In the genomic region with DNA sequence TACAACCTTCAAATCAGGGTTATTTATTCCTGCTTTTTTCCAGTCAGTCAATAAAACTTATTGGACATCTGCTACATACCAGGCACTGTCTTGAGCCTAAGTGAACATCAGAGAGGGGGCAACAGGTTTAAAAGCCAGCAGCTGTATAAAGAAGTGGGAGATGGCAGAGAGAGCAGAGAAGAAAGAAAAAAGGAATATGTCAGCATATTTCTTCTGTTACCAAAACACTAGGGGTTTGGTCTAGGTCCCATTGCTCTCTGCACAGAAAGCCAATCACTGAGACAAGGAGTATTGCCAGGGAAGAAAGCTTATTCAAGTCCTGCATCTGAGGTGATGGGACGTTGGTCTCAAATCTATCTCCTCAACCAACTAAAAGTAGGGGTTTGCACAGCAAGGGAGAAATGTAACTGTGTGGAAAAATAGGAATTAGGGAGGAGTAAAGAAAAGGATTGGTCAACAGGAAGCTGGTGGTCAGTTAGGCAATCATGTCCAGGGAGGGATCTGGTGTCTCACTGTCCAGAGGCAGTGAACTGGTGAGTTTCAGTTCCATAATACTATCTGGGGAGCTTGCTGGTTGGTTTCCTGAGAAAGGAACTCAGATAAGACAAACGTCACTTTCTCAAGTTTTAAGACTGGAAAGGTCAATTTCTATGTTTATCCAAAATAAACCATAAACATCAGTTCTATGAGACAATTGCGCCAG, we compare ENCODE assay signal across 19 cellular contexts.
DNase-seq lines count a peak whose midpoint lies in the region; ATAC-seq and TF ChIP-seq lines count a peak whose summit lies in the region.
"Had no signal": no experiment of that assay in that cellular context is flagged by ENCODE, and none has a peak within 500 bp of the region (broad histone marks: within the 10 kb centered on the region; RNA-seq: fewer than 3 reads in every experiment).

No MANE protein-coding gene starts in this region.

- in situ Hi-C loops in G401 (cut with HindIII; ENCODE audit: low sequenced_read_pairs) = no loop called here

- no peaks in the 10 kb centered on the region for H3K27me3 Mint-ChIP-seq in activated CD8-positive, alpha-beta T cell treated with anti-CD3 and anti-CD28 coated beads, Interleukin-2, amount 10 ng/mL, durations not matched to agents 7 days and 5 days (ENCODE audit: low read depth)
- peaks cover 7% of the 10 kb centered on the region for H3K27me3 Mint-ChIP-seq in activated CD4-positive, alpha-beta memory T cell treated with anti-CD3 and anti-CD28 coated beads for 36 hours

- no peaks in the 10 kb centered on the region for H3K9me3 ChIP-seq in uterus

- peaks cover 40% of the 10 kb centered on the region for H3K9me3 Mint-ChIP-seq in activated CD8-positive, alpha-beta T cell treated with anti-CD3 and anti-CD28 coated beads, Interleukin-2, amount 10 ng/mL, durations not matched to agents 7 days and 5 days (ENCODE audit: insufficient read depth)
- H3K9me3 Mint-ChIP-seq in activated CD4-positive, alpha-beta memory T cell treated with anti-CD3 and anti-CD28 coated beads for 36 hours = peaks cover 28% of the 10 kb centered on the region

- no peak for ATAC-seq in activated CD8-positive, alpha-beta T cell treated with anti-CD3 and anti-CD28 coated beads, Interleukin-2, amount 10 ng/mL, durations not matched to agents 7 days and 5 days
- ATAC-seq: gastroesophageal sphincter, lower lobe of right lung had no signal

- H3K27me3 ChIP-seq in uterus = no peaks in the 10 kb centered on the region
- H3K27me3 ChIP-seq: gastroesophageal sphincter had no signal

- peak overlapping the region; percentile 86 for H3K27ac Mint-ChIP-seq in activated CD8-positive, alpha-beta T cell treated with anti-CD3 and anti-CD28 coated beads, Interleukin-2, amount 10 ng/mL, durations not matched to agents 7 days and 5 days
- H3K27ac Mint-ChIP-seq in activated CD4-positive, alpha-beta memory T cell treated with anti-CD3 and anti-CD28 coated beads for 36 hours = no peak overlapping the region

- CTCF ChIA-PET in activated CD8-positive, alpha-beta T cell treated with anti-CD3 and anti-CD28 coated beads, Interleukin-2, amount 10 ng/mL, durations not matched to agents 7 days and 5 days (lab: Charles Lee) = interaction anchor here (1.4 to 1.7 kb wide), 2 partner anchors 9 to 11 kb away, joined by 3 to 5 read pairs; no protein-coding TSS in a partner anchor
- CTCF ChIA-PET in activated CD4-positive, alpha-beta memory T cell treated with anti-CD3 and anti-CD28 coated beads for 36 hours (lab: Charles Lee) = interaction anchor here (1.1 to 1.3 kb wide), 2 partner anchors 56 to 397 kb away, joined by 3 to 5 read pairs; no protein-coding TSS in a partner anchor

- intact Hi-C loops in activated CD4-positive, alpha-beta memory T cell treated with anti-CD3 and anti-CD28 coated beads for 36 hours (cut with micrococcal nuclease) = no loop called here
- intact Hi-C loops in uterus (cut with DNase I; ENCODE audit: low total_unique reads) = no loop called here

- H3K4me3 Mint-ChIP-seq in activated CD8-positive, alpha-beta T cell treated with anti-CD3 and anti-CD28 coated beads, Interleukin-2, amount 10 ng/mL, durations not matched to agents 7 days and 5 days = no peak overlapping the region
- H3K4me3 Mint-ChIP-seq in activated CD4-positive, alpha-beta memory T cell treated with anti-CD3 and anti-CD28 coated beads for 36 hours = no peak overlapping the region

- H3K4me3 ChIP-seq in uterus = no peak overlapping the region
- H3K4me3 ChIP-seq: gastroesophageal sphincter, lower lobe of right lung had no signal

- H3K36me3 Mint-ChIP-seq in activated CD8-positive, alpha-beta T cell treated with anti-CD3 and anti-CD28 coated beads, Interleukin-2, amount 10 ng/mL, durations not matched to agents 7 days and 5 days (ENCODE audit: low read depth) = peaks cover 40% of the 10 kb centered on the region
- peaks cover 10% of the 10 kb centered on the region for H3K36me3 Mint-ChIP-seq in activated CD4-positive, alpha-beta memory T cell treated with anti-CD3 and anti-CD28 coated beads for 36 hours

- DNase-seq in ELR (ENCODE audit: low read depth) = peak; percentile 55
- peak; percentile 55 for DNase-seq in LHCN-M2 (ENCODE audit: low read depth)
- no peak for DNase-seq in activated CD8-positive, alpha-beta T cell treated with anti-CD3 and anti-CD28 coated beads, Interleukin-2, amount 10 ng/mL, durations not matched to agents 7 days and 5 days
- peak; percentile 25 for DNase-seq in fibroblast of peridontal ligament (ENCODE audit: extremely low read depth)
- no peak for DNase-seq in DMS 273 (lab: John Stamatoyannopoulos, UW; ENCODE audit: unreplicated experiment)
- no peak for DNase-seq in activated CD4-positive, alpha-beta memory T cell treated with anti-CD3 and anti-CD28 coated beads for 36 hours
- DNase-seq in uterus = no peak
- no peak for DNase-seq in G401 (ENCODE audit: low spot score)
- DNase-seq: activated CD4-positive, alpha-beta T cell treated with anti-CD3 and anti-CD28 coated beads for 1 hour; amygdala; central memory CD4-positive, alpha-beta T cell; KG1; lower lobe of right lung; NCI-H1105 treated with DMSO at 0.1 percent for 48 hours; NCI-H2107; NCI-H524; occipital lobe; retina had no signal

- TF ChIP-seq POLR2A in uterus (IDR thresholded peaks at IDR 0.05) = no peak

- no peaks in the 10 kb centered on the region for H3K4me1 ChIP-seq in uterus
- H3K4me1 ChIP-seq: gastroesophageal sphincter, lower lobe of right lung had no signal

- H3K27ac ChIP-seq in uterus = no peak overlapping the region
- H3K27ac ChIP-seq: gastroesophageal sphincter, lower lobe of right lung had no signal

- H3K36me3 ChIP-seq in uterus = no peaks in the 10 kb centered on the region
- H3K36me3 ChIP-seq: gastroesophageal sphincter, lower lobe of right lung had no signal

- H3K4me1 Mint-ChIP-seq in activated CD8-positive, alpha-beta T cell treated with anti-CD3 and anti-CD28 coated beads, Interleukin-2, amount 10 ng/mL, durations not matched to agents 7 days and 5 days (ENCODE audit: low read depth) = peaks cover 29% of the 10 kb centered on the region
- H3K4me1 Mint-ChIP-seq in activated CD4-positive, alpha-beta memory T cell treated with anti-CD3 and anti-CD28 coated beads for 36 hours (ENCODE audit: low read depth) = peaks cover 5% of the 10 kb centered on the region

- POLR2A ChIA-PET in activated CD8-positive, alpha-beta T cell treated with anti-CD3 and anti-CD28 coated beads, Interleukin-2, amount 10 ng/mL, durations not matched to agents 7 days and 5 days (lab: Charles Lee) = interaction anchor here (1.0 to 1.9 kb wide), 4 partner anchors 10 to 108 kb away, joined by 3 to 6 read pairs (median 4); partner anchors contain the start of gene PHLDA1
- POLR2A ChIA-PET in activated CD4-positive, alpha-beta memory T cell treated with anti-CD3 and anti-CD28 coated beads for 36 hours (lab: Charles Lee) = interaction anchor here (1.0 kb wide), 1 partner anchor 11 kb away, joined by 4 read pairs; no protein-coding TSS in a partner anchor

- no peak for TF ChIP-seq CTCF in uterus (IDR thresholded peaks at IDR 0.05)

Comparison
In these comparisons a context has a peak if more than half of its experiments do, and no peak if none do; other contexts are left out.
1. DNase-seq: peak in ELR (single experiment), LHCN-M2 (single experiment) and fibroblast of peridontal ligament (single experiment); none in activated CD8-positive, alpha-beta T cell treated with anti-CD3 and anti-CD28 coated beads, Interleukin-2, amount 10 ng/mL, durations not matched to agents 7 days and 5 days (single experiment), DMS 273 (single experiment), activated CD4-positive, alpha-beta memory T cell treated with anti-CD3 and anti-CD28 coated beads for 36 hours (single experiment), uterus (0 of 2) and G401 (single experiment).